ENCODE assay signal across 8 cellular contexts in the genomic region with DNA sequence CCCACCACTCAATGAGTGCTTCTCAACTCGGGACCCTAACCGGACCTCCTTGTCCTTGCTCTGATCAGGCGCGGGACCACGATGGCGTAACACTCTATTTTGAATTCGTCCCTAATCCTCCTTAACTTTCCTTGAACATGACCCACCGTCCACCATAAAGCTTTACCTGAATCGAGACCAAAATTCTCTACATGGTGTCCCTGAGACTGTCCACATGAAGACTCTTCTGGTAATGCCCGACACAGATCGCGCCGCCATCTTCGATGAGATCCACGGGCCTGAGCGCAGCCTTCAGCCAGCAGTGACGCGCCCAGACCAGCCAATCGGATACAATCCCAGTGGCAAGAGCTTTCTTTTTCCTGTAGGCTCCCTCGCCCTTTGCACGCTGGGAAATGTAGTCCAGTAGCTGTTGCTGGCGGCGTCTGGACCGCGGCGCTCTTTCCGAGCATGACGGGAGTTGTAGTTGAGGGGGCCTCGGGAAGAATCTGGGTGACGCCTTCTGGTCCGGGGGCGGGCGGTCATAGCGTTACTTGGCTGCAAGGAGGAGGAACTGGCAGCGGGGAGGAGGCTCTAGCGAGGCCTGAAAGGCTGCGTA. TPM values are rescaled to one million over a fixed set of nuclear protein-coding genes. Genes with fewer than 3 reads are reported as not detected.
A peak's percentile ranks its signal among the peaks of the same experiment; 100 is the strongest.
DNase-seq lines count a peak whose midpoint lies in the region; ATAC-seq and TF ChIP-seq lines count a peak whose summit lies in the region.

A gene (minus strand): TSS at position 284 of the 595 bp plus-strand sequence. CDS start 26 bp downstream, at position 258.
A gene (plus strand): TSS at position 517 of the 595 bp plus-strand sequence. CDS start 306 bp downstream, outside the sequence.

- peak; percentile 97 for DNase-seq in ACHN
- peak; percentile 95 for DNase-seq in NCI-H2227 (lab: John Stamatoyannopoulos, UW; ENCODE audit: unreplicated experiment)
- peak; percentile 99 for DNase-seq in cardiac fibroblast (ENCODE audit: low read depth in 2 of 2)
- peak; percentile 95 to 96 (median 95) for DNase-seq in immature natural killer cell
- peak; percentile 94 for DNase-seq in smooth muscle cell of the brain vasculature (ENCODE audit: low read depth, low spot score)

- H3K36me3 Mint-ChIP-seq in immature natural killer cell: peaks cover 33 to 39% (median 36%) of the 10 kb centered on the region in 3 donors

- H3K4me3 Mint-ChIP-seq in immature natural killer cell: peak within 1 kb of the TSS; percentile 98 to 100 (median 100)

- no peak for TF ChIP-seq CTCF in WI38 (IDR thresholded peaks at IDR 0.05; ENCODE audit: low read depth, low read length)
- TF ChIP-seq CTCF in cardiac fibroblast (IDR thresholded peaks at IDR 0.05; ENCODE audit: low read depth, low read length): no peak

- in situ Hi-C loops in ACHN (cut with HindIII; ENCODE audit: low pct_ligation_motif_present, low pct_unique_long_range_greater_than_20kb, low sequenced_read_pairs): no loop called here

- ATAC-seq in GM18873 (IDR thresholded peaks at IDR 0.05; ENCODE audit: low FRiP score, unreplicated experiment) (peak; percentile 99), HG03139 (IDR thresholded peaks at IDR 0.05; ENCODE audit: unreplicated experiment) (peak; percentile 98)

- peaks cover 70 to 90% of the 10 kb centered on the region in 2 donors for H3K4me1 Mint-ChIP-seq in immature natural killer cell

- H3K9me3 Mint-ChIP-seq in immature natural killer cell: no peaks in the 10 kb centered on the region

- H3K27ac Mint-ChIP-seq in immature natural killer cell: peak within 1 kb of the TSS; percentile 99 to 100 (median 100)

- peak within 1 kb of the TSS; percentile 74 for H3K4me3 ChIP-seq in WI38 (ENCODE audit: low read depth, low read length)
- H3K4me3 ChIP-seq in cardiac fibroblast (replicated peaks in 1 of 2; ENCODE audit: low read depth in 2 of 2, low read length in 2 of 2): peak within 1 kb of the TSS; percentile 72 to 76

- H3K27me3 Mint-ChIP-seq in immature natural killer cell (ENCODE audit: low read depth in 3 of 3): peaks cover 3 to 7% (median 4%) of the 10 kb centered on the region in 3 donors

RNA-seq across cellular contexts. Expression of the first gene that starts in this region (rescaled TPM):
- 1 to 10 TPM; 6.8 to 9.1 (median 8.8) TPM for polyA plus RNA-seq in immature natural killer cell

RNA-seq across cellular contexts. Expression of the second gene that starts in this region (rescaled TPM):
- polyA plus RNA-seq in immature natural killer cell: 1 to 10 TPM in 1 of 3 donors, under 1 TPM in 1, not detected in 1; 0.60 to 3.1 TPM

Comparison
In these comparisons a context has a peak if more than half of its experiments do, and no peak if none do; other contexts are left out.
1. Peak in every context shown above with its lines: DNase-seq, ATAC-seq and H3K4me3 ChIP-seq.